Comparison of ENCODE assay signal across 1 cellular context in the genomic region with DNA sequence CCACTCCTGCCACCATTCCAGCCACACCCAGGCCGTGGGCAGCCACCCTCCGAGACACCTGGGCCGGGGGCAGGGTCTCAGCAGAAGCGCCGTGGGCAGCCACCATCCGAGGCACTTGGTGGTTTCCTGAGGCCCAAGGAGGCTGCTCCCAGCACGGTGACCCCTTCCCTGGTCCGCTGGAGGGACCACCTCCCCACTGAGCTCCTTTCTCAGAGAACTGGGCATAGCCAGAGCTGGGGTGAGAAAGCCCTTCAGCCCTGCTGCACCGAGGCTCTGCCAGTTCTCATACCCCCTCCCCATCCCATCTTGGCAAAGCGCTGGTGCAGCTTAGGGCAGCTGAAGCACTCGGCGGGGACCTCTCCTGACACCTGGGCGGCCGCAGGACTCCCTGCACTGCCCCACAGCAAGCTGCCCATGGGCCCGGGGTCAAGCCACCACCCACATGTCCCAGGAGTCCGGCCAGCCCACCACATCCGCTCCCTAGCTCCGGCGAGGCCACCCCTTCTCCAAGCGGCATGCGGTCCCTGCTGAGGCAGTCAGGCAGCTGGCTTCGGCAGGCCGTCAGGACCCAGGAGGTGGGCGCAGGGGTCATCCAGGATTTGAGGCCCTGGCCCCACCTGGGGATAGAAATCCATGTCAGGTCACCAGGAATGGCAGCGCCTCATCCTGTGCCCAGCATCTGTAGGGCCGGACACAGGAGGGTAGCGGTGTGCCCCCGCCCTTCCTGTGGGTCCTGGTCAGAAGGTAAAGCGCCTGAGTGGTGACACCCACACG.
TF ChIP-seq lines count a peak whose summit lies in the region.

No MANE protein-coding gene starts in this region.

TF ChIP-seq in A549, 52 proteins besides CTCF, POLR2A, EP300 and RAD21 (continued from another document):
- TF ChIP-seq, protein P1, sequence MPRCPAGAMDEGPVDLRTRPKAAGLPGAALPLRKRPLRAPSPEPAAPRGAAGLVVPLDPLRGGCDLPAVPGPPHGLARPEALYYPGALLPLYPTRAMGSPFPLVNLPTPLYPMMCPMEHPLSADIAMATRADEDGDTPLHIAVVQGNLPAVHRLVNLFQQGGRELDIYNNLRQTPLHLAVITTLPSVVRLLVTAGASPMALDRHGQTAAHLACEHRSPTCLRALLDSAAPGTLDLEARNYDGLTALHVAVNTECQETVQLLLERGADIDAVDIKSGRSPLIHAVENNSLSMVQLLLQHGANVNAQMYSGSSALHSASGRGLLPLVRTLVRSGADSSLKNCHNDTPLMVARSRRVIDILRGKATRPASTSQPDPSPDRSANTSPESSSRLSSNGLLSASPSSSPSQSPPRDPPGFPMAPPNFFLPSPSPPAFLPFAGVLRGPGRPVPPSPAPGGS (IDR thresholded peaks at IDR 0.05): no peak
- TF ChIP-seq RCOR1 (IDR thresholded peaks at IDR 0.05; ENCODE audit: low read depth, low read length) (no peak), ESRRA (IDR thresholded peaks at IDR 0.05; ENCODE audit: borderline replicate concordance, low read length) (no peak), FOXS1 (CRISPR knock-in tag; IDR thresholded peaks at IDR 0.05) (no peak), TP53 (CRISPR knock-in tag; IDR thresholded peaks at IDR 0.05) (no peak), SREBF2 (IDR thresholded peaks at IDR 0.05) (no peak)
- TF ChIP-seq, protein P2, sequence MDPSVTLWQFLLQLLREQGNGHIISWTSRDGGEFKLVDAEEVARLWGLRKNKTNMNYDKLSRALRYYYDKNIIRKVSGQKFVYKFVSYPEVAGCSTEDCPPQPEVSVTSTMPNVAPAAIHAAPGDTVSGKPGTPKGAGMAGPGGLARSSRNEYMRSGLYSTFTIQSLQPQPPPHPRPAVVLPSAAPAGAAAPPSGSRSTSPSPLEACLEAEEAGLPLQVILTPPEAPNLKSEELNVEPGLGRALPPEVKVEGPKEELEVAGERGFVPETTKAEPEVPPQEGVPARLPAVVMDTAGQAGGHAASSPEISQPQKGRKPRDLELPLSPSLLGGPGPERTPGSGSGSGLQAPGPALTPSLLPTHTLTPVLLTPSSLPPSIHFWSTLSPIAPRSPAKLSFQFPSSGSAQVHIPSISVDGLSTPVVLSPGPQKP (IDR thresholded peaks at IDR 0.05; ENCODE audit: low read depth, low read length): no peak
